ENCODE assay signal across 18 cellular contexts in the genomic region with DNA sequence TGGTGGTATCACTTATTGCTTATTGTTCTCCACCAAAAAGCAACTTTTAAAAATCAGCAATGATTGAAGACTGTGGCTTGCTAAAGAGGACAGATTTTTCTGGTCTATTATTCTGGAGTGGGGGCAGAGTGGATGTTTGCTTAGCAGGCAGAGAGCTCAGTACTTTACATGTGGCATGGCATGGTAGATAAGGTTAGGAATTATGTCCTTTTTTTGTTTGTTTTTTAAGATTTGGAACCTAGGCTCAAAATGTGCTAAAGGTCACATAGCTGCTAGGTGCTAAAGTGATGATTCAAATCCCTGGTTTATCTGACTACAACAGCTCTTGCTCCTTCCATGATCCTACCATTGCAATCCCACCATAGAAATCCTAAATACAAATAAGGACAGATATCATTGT.
DNase-seq lines count a peak whose midpoint lies in the region; ATAC-seq, FAIRE-seq and TF ChIP-seq lines count a peak whose summit lies in the region.
"Had no signal": no experiment of that assay in that cellular context is flagged by ENCODE, and none has a peak within 500 bp of the region (broad histone marks: within the 10 kb centered on the region; RNA-seq: fewer than 3 reads in every experiment).

No MANE protein-coding gene starts in this region.

- H3K27me3 Mint-ChIP-seq in Calu3 (ENCODE audit: unreplicated experiment), result no peaks in the 10 kb centered on the region
- H3K27me3 Mint-ChIP-seq: CD4-positive, alpha-beta memory T cell had no signal

- POLR2A ChIA-PET in PC-9 (lab: Charles Lee; ENCODE audit: unreplicated experiment), result no interaction called here

- peaks cover under 1% of the 10 kb centered on the region for H3K9me3 Mint-ChIP-seq in Calu3 (ENCODE audit: low read depth, unreplicated experiment)
- H3K9me3 Mint-ChIP-seq: H9 had no signal

- peak overlapping the region; percentile 74 for H3K4me2 ChIP-seq in PC-9
- H3K4me2 ChIP-seq: A549, BLaER1 had no signal

- no peaks in the 10 kb centered on the region for H3F3A ChIP-seq in PC-9 (ENCODE audit: insufficient read depth, low read depth)

- no peak for TF ChIP-seq CTCF in Calu3 (IDR thresholded peaks at IDR 0.05; ENCODE audit: unreplicated experiment)
- TF ChIP-seq CTCF in PC-9 (conservative IDR thresholded peaks at IDR 0.05), result no peak
- no peak for TF ChIP-seq CTCF in pancreas (IDR thresholded peaks at IDR 0.05)

- intact Hi-C loops in Calu3 (cut with micrococcal nuclease; ENCODE audit: unreplicated experiment), result no loop called here
- intact Hi-C loops in PC-9 (cut with micrococcal nuclease; ENCODE audit: unreplicated experiment), result loop anchor here (1.0 to 5.0 kb wide), 2 partner anchors 12 to 332 kb away; partner anchors contain the start of gene ADAMTS9
- intact Hi-C loops in left colon (cut with DNase I, micrococcal nuclease), result no loop called here
- intact Hi-C loops in pancreas (cut with DNase I), result no loop called here

- H3K4me3 Mint-ChIP-seq in Calu3 (ENCODE audit: low read depth, unreplicated experiment), result peak overlapping the region; percentile 10
- H3K4me3 Mint-ChIP-seq: CD4-positive, alpha-beta memory T cell; H9 had no signal

- H3K4me1 Mint-ChIP-seq in Calu3 (ENCODE audit: low read depth, unreplicated experiment), result peaks cover 17% of the 10 kb centered on the region
- H3K4me1 Mint-ChIP-seq: CD4-positive, alpha-beta memory T cell had no signal

- H4K20me1 ChIP-seq in PC-9 (ENCODE audit: insufficient read depth), result no peaks in the 10 kb centered on the region
- H4K20me1 ChIP-seq: BLaER1 had no signal

- BruUV-seq in Calu3 (replicated peaks; lab: Mats Ljungman, UMichigan) (no TSS peak), PC-9 (replicated peaks; lab: Mats Ljungman, UMichigan) (no TSS peak)

- no peaks in the 10 kb centered on the region for H3K9me2 ChIP-seq in PC-9 (ENCODE audit: insufficient read depth)

- no peaks in the 10 kb centered on the region for H3K36me3 ChIP-seq in PC-9 (ENCODE audit: low read depth)
- H3K36me3 ChIP-seq in pancreas, result no peaks in the 10 kb centered on the region
- H3K36me3 ChIP-seq: BLaER1 had no signal

- H3K27me3 ChIP-seq in PC-9 (ENCODE audit: insufficient read depth, low read depth) (no peaks in the 10 kb centered on the region), pancreas (no peaks in the 10 kb centered on the region)
- H3K27me3 ChIP-seq: BLaER1 had no signal

- FAIRE-seq in pancreas (lab: Jason Lieb, UNC), result no peak
- FAIRE-seq: A549 had no signal

- DNase-seq in Calu3 (no peak), PC-9 (peak in 1 of 2 experiments; percentile 49), left colon (no peak), pancreas (no peak), HuH-7 (ENCODE audit: low spot score) (no peak)
- no peak for DNase-seq in activated CD4-positive, alpha-beta T cell treated with anti-CD3 and anti-CD28 coated beads, Interleukin-2, amount 50 U/mL, for 48 hours
- DNase-seq: CD4-positive, alpha-beta memory T cell; DND-41; H9; KBM-7; NCI-H1694; PC-3; SIG-M5 had no signal

- H3K9me3 ChIP-seq in PC-9 (ENCODE audit: insufficient read depth, low read depth), result no peaks in the 10 kb centered on the region
- no peaks in the 10 kb centered on the region for H3K9me3 ChIP-seq in pancreas
- H3K9me3 ChIP-seq: A549, BLaER1 had no signal

- peak overlapping the region; percentile 24; the same call in 1 of the 2 replicates for H3K4me3 ChIP-seq in PC-9
- no peak overlapping the region for H3K4me3 ChIP-seq in pancreas
- H3K4me3 ChIP-seq: A549, BLaER1 had no signal

- H3K27ac ChIP-seq in PC-9 (peak overlapping the region; percentile 69), pancreas (no peak overlapping the region)
- H3K27ac ChIP-seq: A549, BLaER1, RWPE1 had no signal

- peak overlapping the region; percentile 41 for H2AFZ ChIP-seq in PC-9

- CTCF ChIA-PET in Calu3 (lab: Charles Lee) (no interaction called here), PC-9 (lab: Charles Lee) (no interaction called here)

- H3K4me1 ChIP-seq in PC-9 (replicated peaks; ENCODE audit: insufficient read depth) (peaks cover 23% of the 10 kb centered on the region), pancreas (peaks cover 6 to 24% (median 17%) of the 10 kb centered on the region in 3 donors)
- H3K4me1 ChIP-seq: A549, BLaER1 had no signal

- H3K36me3 Mint-ChIP-seq in Calu3 (ENCODE audit: insufficient read depth, unreplicated experiment), result no peaks in the 10 kb centered on the region
- H3K36me3 Mint-ChIP-seq: CD4-positive, alpha-beta memory T cell had no signal

- H3K79me2 ChIP-seq in PC-9 (ENCODE audit: low read depth), result no peaks in the 10 kb centered on the region

- H3K27ac Mint-ChIP-seq in Calu3 (ENCODE audit: unreplicated experiment), result no peak overlapping the region
- H3K27ac Mint-ChIP-seq: CD4-positive, alpha-beta memory T cell; H9 had no signal

- peak; percentile 37 for ATAC-seq in left colon
- peak; percentile 57 to 82 (median 76) for ATAC-seq in pancreas
- no peak for ATAC-seq in GM21381 (IDR thresholded peaks at IDR 0.05; ENCODE audit: unreplicated experiment)
- ATAC-seq: A549, PC-3, SK-N-SH treated with all-trans-retinoic acid at 6 μM for 48 hours had no signal
